ENCODE assay signal across 8 cellular contexts in genomic region chr9:137243626-137244485, GRCh38. TPM values are rescaled to one million over a fixed set of nuclear protein-coding genes. Genes with fewer than 3 reads are reported as not detected.
DNase-seq lines count a peak whose midpoint lies in the region; ATAC-seq and TF ChIP-seq lines count a peak whose summit lies in the region.
"Had no signal": no experiment of that assay in that cellular context is flagged by ENCODE, and none has a peak within 500 bp of the region (broad histone marks: within the 10 kb centered on the region; RNA-seq: fewer than 3 reads in every experiment).

No MANE protein-coding gene starts in this region.

- H3K4me3 Mint-ChIP-seq in Caco-2 (ENCODE audit: unreplicated experiment) = peak overlapping the region; percentile 80

- TF ChIP-seq CTCF in Caco-2 (IDR thresholded peaks at IDR 0.05; ENCODE audit: insufficient read depth in 1 of 2, low read depth in 1 of 2, low read length in 1 of 2, severe bottlenecking in 1 of 2, unreplicated experiment in 1 of 2) = no peak
- peak; percentile 41; the same call in 1 of the 2 replicates for TF ChIP-seq CTCF in HEK293 (tag by site-specific recombination; IDR thresholded peaks at IDR 0.05)
- TF ChIP-seq CTCF in VCaP (conservative IDR thresholded peaks at IDR 0.05) = no peak
- TF ChIP-seq CTCF in lung (IDR thresholded peaks at IDR 0.05; ENCODE audit: control extremely low read depth, extremely low read depth) = no peak

- DNase-seq in Caco-2 (no peak), lung (ENCODE audit: low spot score) (no peak), OCI-M1 (lab: John Stamatoyannopoulos, UW) (no peak), HuH-7 (ENCODE audit: low spot score) (no peak)

- WGBS in lung, 2 donors = 71 to 78% methylated on average over 15 of the region's 15 CpGs

- peaks cover 3% of the 10 kb centered on the region for H3K27me3 Mint-ChIP-seq in Caco-2 (ENCODE audit: insufficient read depth, unreplicated experiment)

- no peak overlapping the region for H3K27ac ChIP-seq in HEK293 (ENCODE audit: extremely low read depth, low read depth, low read length)
- peak overlapping the region; percentile 100 for H3K27ac ChIP-seq in VCaP
- H3K27ac ChIP-seq in lung (ENCODE audit: low read depth in 1 of 2, low read length in 1 of 2) = no peak overlapping the region

- H3K4me3 ChIP-seq in Caco-2 (ENCODE audit: low read depth, low read length) (no peak overlapping the region), HEK293 (ENCODE audit: low read depth, low read length) (no peak overlapping the region), lung (peak overlapping the region; percentile 0)

- BruUV-seq in Caco-2 (replicated peaks; lab: Mats Ljungman, UMichigan) = no TSS peak

- no peaks in the 10 kb centered on the region for H3K9me3 Mint-ChIP-seq in Caco-2 (ENCODE audit: unreplicated experiment)

- ATAC-seq in lung (ENCODE audit: insufficient read depth, low FRiP score) (no peak), GM19328 (IDR thresholded peaks at IDR 0.05; ENCODE audit: unreplicated experiment) (no peak)

- intact Hi-C loops in Caco-2 (cut with micrococcal nuclease; ENCODE audit: unreplicated experiment) = loop anchor here (5.0 to 10.0 kb wide), 2 partner anchors 48 to 449 kb away; partner anchors contain the start of genes CCDC183 and TMEM141

- peaks cover 7% of the 10 kb centered on the region for H3K4me1 Mint-ChIP-seq in Caco-2 (ENCODE audit: low read depth, unreplicated experiment)

- H3K36me3 Mint-ChIP-seq in Caco-2 (ENCODE audit: insufficient read depth, unreplicated experiment) = peaks cover 68% of the 10 kb centered on the region

- CTCF ChIA-PET in Caco-2 (lab: Charles Lee) = interaction anchor here (0.6 kb wide), 1 partner anchor 482 kb away, joined by 3 read pairs; no protein-coding TSS in a partner anchor
- CTCF ChIA-PET in HEK293 (lab: Yijun Ruan, JAX) = interaction anchor here (0.7 to 3.6 kb wide), 3 partner anchors 7 to 20 kb away, joined by 5 to 29 read pairs (median 16); partner anchors contain the start of gene NELFB

- H3K9me3 ChIP-seq in Caco-2 (no peaks in the 10 kb centered on the region), HEK293 (ENCODE audit: control insufficient read depth, insufficient read depth, low read depth, low read length) (no peaks in the 10 kb centered on the region), lung (ENCODE audit: control insufficient read depth in 2 of 2, insufficient read depth in 1 of 2, low read length in 1 of 2) (no peaks in the 10 kb centered on the region)
- H3K9me3 ChIP-seq: esophagus muscularis mucosa had no signal

- H3K36me3 ChIP-seq in Caco-2 (ENCODE audit: control insufficient read depth, insufficient read depth, low read length) (peaks cover 2% of the 10 kb centered on the region; the same call in 1 of the 2 replicates), HEK293 (ENCODE audit: control insufficient read depth in 2 of 2, insufficient read depth in 1 of 2, low read length in 2 of 2) (peaks cover 0 to 27% of the 10 kb centered on the region in 2 experiments; a peak in 1 of 3 replicates), lung (ENCODE audit: control insufficient read depth in 2 of 2, insufficient read depth in 2 of 2, low read length in 2 of 2) (peaks cover 0 to 14% of the 10 kb centered on the region in 2 donors)

- no peaks in the 10 kb centered on the region for H3K27me3 ChIP-seq in Caco-2 (replicated peaks; ENCODE audit: control insufficient read depth, insufficient read depth, low read length)
- no peaks in the 10 kb centered on the region for H3K27me3 ChIP-seq in lung (ENCODE audit: control insufficient read depth, insufficient read depth)
- H3K27me3 ChIP-seq: esophagus muscularis mucosa had no signal

- POLR2A ChIA-PET in Caco-2 (lab: Charles Lee) = interaction anchor here (0.6 kb wide), 1 partner anchor 173 kb away, joined by 3 read pairs; no protein-coding TSS in a partner anchor
- POLR2A ChIA-PET in HEK293 (lab: Yijun Ruan, JAX) = interaction anchor here (0.6 to 11.5 kb wide), 15 partner anchors 7 to 453 kb away, joined by 3 to 336 read pairs (median 6); partner anchors contain the start of genes CYSRT1, NELFB, RNF208 and RNF224

- peak overlapping the region; percentile 95 for H3K27ac Mint-ChIP-seq in Caco-2 (ENCODE audit: unreplicated experiment)

- H3K4me1 ChIP-seq in Caco-2 (peaks cover 16% of the 10 kb centered on the region), HEK293 (ENCODE audit: control insufficient read depth, insufficient read depth, low read length) (0 out of 2 replicates have a peak, but pooled peaks cover 3% of the 10 kb centered on the region), lung (ENCODE audit: control insufficient read depth in 2 of 2, insufficient read depth in 2 of 2, low read length in 2 of 2) (peaks cover 0 to 15% of the 10 kb centered on the region in 2 donors)

TF ChIP-seq in HEK293, 187 proteins besides CTCF, POLR2A, EP300 and RAD21 (continues in another document):
- no peak for TF ChIP-seq ZFP3 (tag by site-specific recombination; IDR thresholded peaks at IDR 0.05; ENCODE audit: low read depth)
- TF ChIP-seq IKZF3 (tag by site-specific recombination; IDR thresholded peaks at IDR 0.05) = peak; percentile 15; the same call in 1 of the 2 replicates
- TF ChIP-seq ZBTB48 (tag by site-specific recombination; IDR thresholded peaks at IDR 0.05) = peak; percentile 9; the same call in 1 of the 2 replicates
- 0 out of 2 replicates have a peak, but pooled peaks have one; percentile 11 for TF ChIP-seq INSM2 (tag by site-specific recombination; IDR thresholded peaks at IDR 0.05)
- TF ChIP-seq ZBTB10 (tag by site-specific recombination; IDR thresholded peaks at IDR 0.05) = peak; percentile 54; the same call in 1 of the 2 replicates
- no peak for TF ChIP-seq SP2 (tag by site-specific recombination; IDR thresholded peaks at IDR 0.05)
- TF ChIP-seq ZNF792 (tag by site-specific recombination; IDR thresholded peaks at IDR 0.05) = no peak
- TF ChIP-seq ZNF148 (tag by site-specific recombination; IDR thresholded peaks at IDR 0.05; ENCODE audit: borderline replicate concordance) = no peak
- TF ChIP-seq ZEB2 (tag by site-specific recombination; IDR thresholded peaks at IDR 0.05) = no peak

RNA-seq across cellular contexts. Expression of gene TUBB4B, which starts 2.8 kb away (rescaled TPM):
- 481 and 487 TPM in 2 replicates for total RNA-seq in Caco-2 (2022)
- total RNA-seq in lung = 100 to 1,000 TPM; 163 to 505 TPM
- polyA plus RNA-seq in lung = 100 to 1,000 TPM; 326 to 338 TPM

RNA-seq across cellular contexts. Expression of gene STPG3, which starts 7.2 kb away (rescaled TPM):
- total RNA-seq in Caco-2 (2022) = not detected in 2 replicates
- not detected for total RNA-seq in lung
- under 1 TPM in 1 of 2 donors, not detected in 1; 0.18 TPM for polyA plus RNA-seq in lung
- total RNA-seq: esophagus muscularis mucosa had no signal

RNA-seq across cellular contexts. Expression of gene NELFB, which starts 11.3 kb away (rescaled TPM):
- total RNA-seq in Caco-2 (2022) (79.1 and 79.8 TPM in 2 replicates), lung (10 to 100 TPM; 30.4 to 56.2 TPM)
- 10 to 100 TPM; 37.3 to 51.1 TPM for polyA plus RNA-seq in lung

RNA-seq across cellular contexts. Expression of gene SLC34A3, which starts 13.2 kb away (rescaled TPM):
- total RNA-seq in Caco-2 (2022) (0.19 TPM in 1 of 2 replicates, not detected in the other), lung (under 1 TPM in 1 of 2 donors, not detected in 1; 0.65 TPM)
- polyA plus RNA-seq in lung = under 1 TPM; 0.03 to 0.12 TPM
- total RNA-seq: esophagus muscularis mucosa had no signal

RNA-seq across cellular contexts. Expression of gene RNF224, which starts 16.6 kb away (rescaled TPM):
- 0.27 TPM in 1 of 2 replicates, not detected in the other for total RNA-seq in Caco-2 (2022)
- total RNA-seq in lung = 1 to 10 TPM in 1 of 2 donors, under 1 TPM in 1; 0.52 to 1.1 TPM
- polyA plus RNA-seq in lung = 1 to 10 TPM in 1 of 2 donors, under 1 TPM in 1; 0.24 to 1.1 TPM
- total RNA-seq: esophagus muscularis mucosa had no signal
